Comparison of ENCODE assay signal across 2 cellular contexts in the genomic region with DNA sequence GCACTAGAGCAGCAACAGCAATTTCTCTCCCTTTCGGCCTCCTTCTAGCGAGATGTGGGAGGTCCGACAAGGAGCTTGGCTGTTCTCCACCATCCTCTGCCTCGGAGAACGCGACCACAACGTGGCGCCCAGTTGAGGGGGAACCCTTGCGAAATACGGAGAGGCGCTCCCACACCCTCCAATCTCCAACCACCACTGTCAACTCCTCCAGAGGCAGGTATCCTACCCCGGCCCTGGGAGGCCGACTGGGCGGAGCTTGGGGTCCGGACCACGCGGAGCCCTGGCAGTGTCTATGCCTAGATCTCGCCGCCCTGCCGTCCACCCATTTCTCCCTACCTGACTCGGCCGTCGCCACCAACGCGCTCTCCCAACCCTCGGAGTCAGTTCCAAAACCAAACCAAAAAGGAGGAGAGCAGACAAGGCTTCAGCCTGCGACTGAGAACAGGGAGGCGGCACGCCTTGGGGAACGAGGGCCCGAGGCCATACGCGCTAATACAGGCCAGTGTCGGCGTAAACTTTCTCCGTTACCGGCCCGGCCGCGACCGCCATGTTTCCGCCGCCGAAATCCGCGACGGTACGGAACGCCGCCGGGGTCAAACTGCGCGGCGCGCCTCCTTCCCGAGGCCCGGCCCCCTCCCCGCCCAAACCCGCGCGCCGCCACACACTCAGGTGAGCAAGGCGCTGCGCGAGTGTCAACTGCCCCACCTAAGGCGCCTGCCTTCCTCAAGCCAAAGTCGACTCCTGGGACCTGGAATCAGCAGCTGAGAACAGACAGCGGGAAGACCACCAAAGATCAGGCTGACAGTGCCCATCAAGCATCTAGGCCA.
TF ChIP-seq lines count a peak whose summit lies in the region.

A gene with protein sequence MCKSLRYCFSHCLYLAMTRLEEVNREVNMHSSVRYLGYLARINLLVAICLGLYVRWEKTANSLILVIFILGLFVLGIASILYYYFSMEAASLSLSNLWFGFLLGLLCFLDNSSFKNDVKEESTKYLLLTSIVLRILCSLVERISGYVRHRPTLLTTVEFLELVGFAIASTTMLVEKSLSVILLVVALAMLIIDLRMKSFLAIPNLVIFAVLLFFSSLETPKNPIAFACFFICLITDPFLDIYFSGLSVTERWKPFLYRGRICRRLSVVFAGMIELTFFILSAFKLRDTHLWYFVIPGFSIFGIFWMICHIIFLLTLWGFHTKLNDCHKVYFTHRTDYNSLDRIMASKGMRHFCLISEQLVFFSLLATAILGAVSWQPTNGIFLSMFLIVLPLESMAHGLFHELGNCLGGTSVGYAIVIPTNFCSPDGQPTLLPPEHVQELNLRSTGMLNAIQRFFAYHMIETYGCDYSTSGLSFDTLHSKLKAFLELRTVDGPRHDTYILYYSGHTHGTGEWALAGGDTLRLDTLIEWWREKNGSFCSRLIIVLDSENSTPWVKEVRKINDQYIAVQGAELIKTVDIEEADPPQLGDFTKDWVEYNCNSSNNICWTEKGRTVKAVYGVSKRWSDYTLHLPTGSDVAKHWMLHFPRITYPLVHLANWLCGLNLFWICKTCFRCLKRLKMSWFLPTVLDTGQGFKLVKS (minus strand): TSS at position 570 of the 827 bp plus-strand sequence. CDS start 5,568 bp downstream, outside the sequence.

TF ChIP-seq in HEK293, 187 proteins besides CTCF, POLR2A, EP300 and RAD21 (continued from another document and continues in another):
- TF ChIP-seq, protein P1, sequence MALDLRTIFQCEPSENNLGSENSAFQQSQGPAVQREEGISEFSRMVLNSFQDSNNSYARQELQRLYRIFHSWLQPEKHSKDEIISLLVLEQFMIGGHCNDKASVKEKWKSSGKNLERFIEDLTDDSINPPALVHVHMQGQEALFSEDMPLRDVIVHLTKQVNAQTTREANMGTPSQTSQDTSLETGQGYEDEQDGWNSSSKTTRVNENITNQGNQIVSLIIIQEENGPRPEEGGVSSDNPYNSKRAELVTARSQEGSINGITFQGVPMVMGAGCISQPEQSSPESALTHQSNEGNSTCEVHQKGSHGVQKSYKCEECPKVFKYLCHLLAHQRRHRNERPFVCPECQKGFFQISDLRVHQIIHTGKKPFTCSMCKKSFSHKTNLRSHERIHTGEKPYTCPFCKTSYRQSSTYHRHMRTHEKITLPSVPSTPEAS (tag by site-specific recombination; IDR thresholded peaks at IDR 0.05) = 0 out of 2 replicates have a peak, but pooled peaks have one; percentile 65
- TF ChIP-seq OVOL3 (tag by site-specific recombination; IDR thresholded peaks at IDR 0.05) (peak; percentile 75; the same call in 1 of the 2 replicates), ZNF140 (tag by site-specific recombination; IDR thresholded peaks at IDR 0.05) (no peak), ZNF214 (tag by site-specific recombination; IDR thresholded peaks at IDR 0.05; ENCODE audit: borderline replicate concordance) (no peak), ZNF37A (tag by site-specific recombination; IDR thresholded peaks at IDR 0.05) (no peak), ZNF302 (tag by site-specific recombination; IDR thresholded peaks at IDR 0.05; ENCODE audit: low read depth) (no peak), MYNN (tag by site-specific recombination; IDR thresholded peaks at IDR 0.05; ENCODE audit: borderline replicate concordance) (no peak), ZNF76 (tag by site-specific recombination; IDR thresholded peaks at IDR 0.05; ENCODE audit: borderline replicate concordance, low read depth) (peak; percentile 71; the same call in 1 of the 2 replicates), ZNF791 (tag by site-specific recombination; IDR thresholded peaks at IDR 0.05) (no peak), ZNF394 (tag by site-specific recombination; IDR thresholded peaks at IDR 0.05; ENCODE audit: borderline replicate concordance) (peak; percentile 80), ZBTB7A (tag by site-specific recombination; IDR thresholded peaks at IDR 0.05; ENCODE audit: low read depth) (no peak), ZNF416 (tag by site-specific recombination; IDR thresholded peaks at IDR 0.05) (no peak), ZNF701 (tag by site-specific recombination; IDR thresholded peaks at IDR 0.05) (no peak), ZNF133 (tag by site-specific recombination; IDR thresholded peaks at IDR 0.05) (no peak), SP3 (tag by site-specific recombination; IDR thresholded peaks at IDR 0.05) (peak; percentile 90), ZNF785 (tag by site-specific recombination; IDR thresholded peaks at IDR 0.05) (no peak), YY2 (tag by site-specific recombination; IDR thresholded peaks at IDR 0.05) (peak; percentile 93), ZNF175 (tag by site-specific recombination; IDR thresholded peaks at IDR 0.05) (no peak), ZNF776 (tag by site-specific recombination; IDR thresholded peaks at IDR 0.05; ENCODE audit: borderline replicate concordance) (no peak)
- TF ChIP-seq, protein P2, sequence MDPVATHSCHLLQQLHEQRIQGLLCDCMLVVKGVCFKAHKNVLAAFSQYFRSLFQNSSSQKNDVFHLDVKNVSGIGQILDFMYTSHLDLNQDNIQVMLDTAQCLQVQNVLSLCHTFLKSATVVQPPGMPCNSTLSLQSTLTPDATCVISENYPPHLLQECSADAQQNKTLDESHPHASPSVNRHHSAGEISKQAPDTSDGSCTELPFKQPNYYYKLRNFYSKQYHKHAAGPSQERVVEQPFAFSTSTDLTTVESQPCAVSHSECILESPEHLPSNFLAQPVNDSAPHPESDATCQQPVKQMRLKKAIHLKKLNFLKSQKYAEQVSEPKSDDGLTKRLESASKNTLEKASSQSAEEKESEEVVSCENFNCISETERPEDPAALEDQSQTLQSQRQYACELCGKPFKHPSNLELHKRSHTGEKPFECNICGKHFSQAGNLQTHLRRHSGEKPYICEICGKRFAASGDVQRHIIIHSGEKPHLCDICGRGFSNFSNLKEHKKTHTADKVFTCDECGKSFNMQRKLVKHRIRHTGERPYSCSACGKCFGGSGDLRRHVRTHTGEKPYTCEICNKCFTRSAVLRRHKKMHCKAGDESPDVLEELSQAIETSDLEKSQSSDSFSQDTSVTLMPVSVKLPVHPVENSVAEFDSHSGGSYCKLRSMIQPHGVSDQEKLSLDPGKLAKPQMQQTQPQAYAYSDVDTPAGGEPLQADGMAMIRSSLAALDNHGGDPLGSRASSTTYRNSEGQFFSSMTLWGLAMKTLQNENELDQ (tag by site-specific recombination; IDR thresholded peaks at IDR 0.05; ENCODE audit: low read depth) = no peak
- TF ChIP-seq, protein P3, sequence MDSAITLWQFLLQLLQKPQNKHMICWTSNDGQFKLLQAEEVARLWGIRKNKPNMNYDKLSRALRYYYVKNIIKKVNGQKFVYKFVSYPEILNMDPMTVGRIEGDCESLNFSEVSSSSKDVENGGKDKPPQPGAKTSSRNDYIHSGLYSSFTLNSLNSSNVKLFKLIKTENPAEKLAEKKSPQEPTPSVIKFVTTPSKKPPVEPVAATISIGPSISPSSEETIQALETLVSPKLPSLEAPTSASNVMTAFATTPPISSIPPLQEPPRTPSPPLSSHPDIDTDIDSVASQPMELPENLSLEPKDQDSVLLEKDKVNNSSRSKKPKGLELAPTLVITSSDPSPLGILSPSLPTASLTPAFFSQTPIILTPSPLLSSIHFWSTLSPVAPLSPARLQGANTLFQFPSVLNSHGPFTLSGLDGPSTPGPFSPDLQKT (IDR thresholded peaks at IDR 0.05; ENCODE audit: borderline replicate concordance, low read depth, low read length) = no peak
- TF ChIP-seq, protein P4, sequence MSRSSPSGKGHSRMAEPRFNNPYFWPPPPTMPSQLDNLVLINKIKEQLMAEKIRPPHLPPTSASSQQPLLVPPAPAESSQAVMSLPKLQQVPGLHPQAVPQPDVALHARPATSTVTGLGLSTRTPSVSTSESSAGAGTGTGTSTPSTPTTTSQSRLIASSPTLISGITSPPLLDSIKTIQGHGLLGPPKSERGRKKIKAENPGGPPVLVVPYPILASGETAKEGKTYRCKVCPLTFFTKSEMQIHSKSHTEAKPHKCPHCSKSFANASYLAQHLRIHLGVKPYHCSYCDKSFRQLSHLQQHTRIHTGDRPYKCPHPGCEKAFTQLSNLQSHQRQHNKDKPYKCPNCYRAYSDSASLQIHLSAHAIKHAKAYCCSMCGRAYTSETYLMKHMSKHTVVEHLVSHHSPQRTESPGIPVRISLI (tag by site-specific recombination; IDR thresholded peaks at IDR 0.05) = no peak

TF ChIP-seq in SK-N-SH treated with all-trans-retinoic acid at 6 μM for 48 hours, 23 proteins besides CTCF, POLR2A, EP300 and RAD21 (continued from another document):
- TF ChIP-seq, protein P5, sequence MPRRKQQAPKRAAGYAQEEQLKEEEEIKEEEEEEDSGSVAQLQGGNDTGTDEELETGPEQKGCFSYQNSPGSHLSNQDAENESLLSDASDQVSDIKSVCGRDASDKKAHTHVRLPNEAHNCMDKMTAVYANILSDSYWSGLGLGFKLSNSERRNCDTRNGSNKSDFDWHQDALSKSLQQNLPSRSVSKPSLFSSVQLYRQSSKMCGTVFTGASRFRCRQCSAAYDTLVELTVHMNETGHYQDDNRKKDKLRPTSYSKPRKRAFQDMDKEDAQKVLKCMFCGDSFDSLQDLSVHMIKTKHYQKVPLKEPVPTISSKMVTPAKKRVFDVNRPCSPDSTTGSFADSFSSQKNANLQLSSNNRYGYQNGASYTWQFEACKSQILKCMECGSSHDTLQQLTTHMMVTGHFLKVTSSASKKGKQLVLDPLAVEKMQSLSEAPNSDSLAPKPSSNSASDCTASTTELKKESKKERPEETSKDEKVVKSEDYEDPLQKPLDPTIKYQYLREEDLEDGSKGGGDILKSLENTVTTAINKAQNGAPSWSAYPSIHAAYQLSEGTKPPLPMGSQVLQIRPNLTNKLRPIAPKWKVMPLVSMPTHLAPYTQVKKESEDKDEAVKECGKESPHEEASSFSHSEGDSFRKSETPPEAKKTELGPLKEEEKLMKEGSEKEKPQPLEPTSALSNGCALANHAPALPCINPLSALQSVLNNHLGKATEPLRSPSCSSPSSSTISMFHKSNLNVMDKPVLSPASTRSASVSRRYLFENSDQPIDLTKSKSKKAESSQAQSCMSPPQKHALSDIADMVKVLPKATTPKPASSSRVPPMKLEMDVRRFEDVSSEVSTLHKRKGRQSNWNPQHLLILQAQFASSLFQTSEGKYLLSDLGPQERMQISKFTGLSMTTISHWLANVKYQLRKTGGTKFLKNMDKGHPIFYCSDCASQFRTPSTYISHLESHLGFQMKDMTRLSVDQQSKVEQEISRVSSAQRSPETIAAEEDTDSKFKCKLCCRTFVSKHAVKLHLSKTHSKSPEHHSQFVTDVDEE (CRISPR knock-in tag; IDR thresholded peaks at IDR 0.05) = peak; percentile 48
- peak; percentile 63; the same call in 1 of the 2 replicates for TF ChIP-seq CSDC2 (CRISPR knock-in tag; IDR thresholded peaks at IDR 0.05)
- no peak for TF ChIP-seq PPARA (CRISPR knock-in tag; IDR thresholded peaks at IDR 0.05; ENCODE audit: borderline replicate concordance)
- TF ChIP-seq ZNF70 (CRISPR knock-in tag; IDR thresholded peaks at IDR 0.05) = 0 out of 2 replicates have a peak, but pooled peaks have one; percentile 15
- peak; percentile 70; the same call in 1 of the 2 replicates for TF ChIP-seq GLIS3 (CRISPR knock-in tag; IDR thresholded peaks at IDR 0.05)
- 0 out of 2 replicates have a peak, but pooled peaks have one; percentile 52 for TF ChIP-seq ZFP30 (CRISPR knock-in tag; IDR thresholded peaks at IDR 0.05)
TF ChIP-seq in SK-N-SH treated with all-trans-retinoic acid at 6 μM for 48 hours: peak in this region for 7.
